Comparison of ENCODE assay signal across 8 cellular contexts in the genomic region with DNA sequence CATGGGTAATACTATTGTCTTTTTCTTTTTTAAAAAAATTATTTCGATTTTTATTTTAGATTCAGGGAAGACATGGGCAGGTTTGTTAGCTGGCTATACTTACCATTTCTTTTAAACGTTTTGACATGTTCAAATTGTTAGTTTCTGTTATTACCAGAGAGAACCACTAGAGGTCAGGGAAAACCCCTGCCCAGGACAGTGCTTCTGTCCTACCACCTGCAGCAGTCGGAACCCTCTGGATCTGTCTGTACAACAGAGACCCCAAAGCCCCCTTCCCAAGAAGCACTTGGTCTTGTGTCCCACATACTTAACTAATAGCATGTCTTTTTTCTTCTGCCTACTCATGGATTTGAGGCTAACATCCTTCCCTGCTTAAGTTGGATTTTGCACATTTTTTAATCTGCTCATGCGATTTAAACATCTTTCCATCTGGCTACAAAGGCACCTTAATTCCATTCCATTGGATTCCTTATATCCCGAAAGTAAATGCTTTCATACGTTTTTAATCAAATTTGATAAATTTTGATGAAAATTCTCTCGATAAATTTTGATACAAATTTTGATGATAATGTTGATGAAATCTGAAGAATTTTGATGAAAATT. TPM values are rescaled to one million over a fixed set of nuclear protein-coding genes. Genes with fewer than 3 reads are reported as not detected.
DNase-seq lines count a peak whose midpoint lies in the region; ATAC-seq, FAIRE-seq and TF ChIP-seq lines count a peak whose summit lies in the region.

No MANE protein-coding gene starts in this region.

- no peaks in the 10 kb centered on the region for H3K27me3 ChIP-seq in pancreas

- peaks cover 3% of the 10 kb centered on the region for H3K36me3 Mint-ChIP-seq in T-helper 17 cell (ENCODE audit: low read depth)

- peaks cover 6% of the 10 kb centered on the region for H3K4me1 Mint-ChIP-seq in T-helper 17 cell

- H3K4me3 Mint-ChIP-seq in T-helper 17 cell, result no peak overlapping the region

- H3K27ac ChIP-seq in pancreas, result no peak overlapping the region

- no peaks in the 10 kb centered on the region for H3K36me3 ChIP-seq in pancreas

- H3K4me3 ChIP-seq in HFF-Myc (replicated peaks; ENCODE audit: low read depth, low read length) (no peak overlapping the region), fibroblast of the aortic adventitia (ENCODE audit: low read depth, low read length) (no peak overlapping the region), pancreas (no peak overlapping the region)

- peak; percentile 85 for ATAC-seq in T-helper 17 cell
- peak; percentile 85 to 96 (median 90) for ATAC-seq in pancreas

- TF ChIP-seq CTCF in HFF-Myc (IDR thresholded peaks at IDR 0.05; ENCODE audit: low read depth, low read length, missing control alignments) (peak; percentile 68), fibroblast of the aortic adventitia (IDR thresholded peaks at IDR 0.05; ENCODE audit: insufficient read depth, low read length) (peak; percentile 87), pancreas (IDR thresholded peaks at IDR 0.05) (peak; percentile 45 to 76 (median 57))

- no peaks in the 10 kb centered on the region for H3K4me1 ChIP-seq in pancreas

- peaks cover 5% of the 10 kb centered on the region for H3K27me3 Mint-ChIP-seq in T-helper 17 cell

- whole genome bisulfite sequencing in pancreas, 2 donors, result 20 to 22% methylated on average over 7 of the region's 7 CpGs

- intact Hi-C loops in pancreas (cut with DNase I), result no loop called here

- H3K9me3 ChIP-seq in T-helper 17 cell (ENCODE audit: control insufficient read depth, low read length, poor library complexity, severe bottlenecking) (no peaks in the 10 kb centered on the region), pancreas (no peaks in the 10 kb centered on the region)

- no peak overlapping the region for H3K27ac Mint-ChIP-seq in T-helper 17 cell

- TF ChIP-seq POLR2A in GM12892 (IDR thresholded peaks at IDR 0.05; ENCODE audit: low read depth, low read length), result no peak

- DNase-seq in AG20443 (ENCODE audit: low spot score), result peak; percentile 68
- no peak for DNase-seq in GM12892 (ENCODE audit: insufficient read length)
- no peak for DNase-seq in HFF-Myc (ENCODE audit: extremely low read depth, low read depth)
- peak; percentile 53 for DNase-seq in LoVo (ENCODE audit: low spot score)
- no peak for DNase-seq in T-helper 17 cell
- DNase-seq in fibroblast of the aortic adventitia (ENCODE audit: low read depth), result peak; percentile 53
- no peak for DNase-seq in pancreas
- DNase-seq in ecto neural progenitor cell (ENCODE audit: low spot score), result no peak

- FAIRE-seq in GM12892 (lab: Jason Lieb, UNC), result peak; percentile 80
- peak; percentile 92 for FAIRE-seq in pancreas (lab: Jason Lieb, UNC)

RNA-seq across cellular contexts. Expression of gene C1orf115, which starts 10.0 kb away (rescaled TPM):
- polyA plus RNA-seq in GM12892 (2012; ENCODE audit: missing spikeins), result 7.6 TPM
- total RNA-seq in T-helper 17 cell (1 to 10 TPM in 1 of 2 donors, under 1 TPM in 1; 0.50 to 2.1 TPM), fibroblast of the aortic adventitia (ENCODE audit: low replicate concordance) (0.09 TPM in 1 of 2 replicates, not detected in the other), pancreas (10 to 100 TPM in 2 of 6 donors, 1 to 10 TPM in 4; 5.0 to 17.0 (median 8.8) TPM)
- polyA plus RNA-seq in pancreas, result 1 to 10 TPM; 5.4 to 6.9 TPM

Comparison
In these comparisons a context has a peak if more than half of its experiments do, and no peak if none do; other contexts are left out.
1. DNase-seq: peak in AG20443 (single experiment), LoVo (single experiment) and fibroblast of the aortic adventitia (single experiment); none in GM12892 (single experiment), HFF-Myc (single experiment), T-helper 17 cell (0 of 3), pancreas (0 of 6) and ecto neural progenitor cell (single experiment).
2. Peak in every context shown above with its lines, with median percentiles within 50 percentile points of each other: CTCF ChIP-seq.